In genomic region chr5:119285070-119285916, GRCh38 we compare ENCODE assay signal across 13 cellular contexts.
DNase-seq lines count a peak whose midpoint lies in the region; ATAC-seq and TF ChIP-seq lines count a peak whose summit lies in the region.
"Had no signal": no experiment of that assay in that cellular context is flagged by ENCODE, and none has a peak within 500 bp of the region (broad histone marks: within the 10 kb centered on the region; RNA-seq: fewer than 3 reads in every experiment).

No MANE protein-coding gene starts in this region.

- H3K9me3 ChIP-seq in heart right ventricle, result no peaks in the 10 kb centered on the region
- no peaks in the 10 kb centered on the region for H3K9me3 ChIP-seq in thymus (ENCODE audit: control insufficient read depth)
- H3K9me3 ChIP-seq: pancreas had no signal

- H3K9me3 Mint-ChIP-seq in activated naive CD4-positive, alpha-beta T cell treated with anti-CD3 and anti-CD28 coated beads for 36 hours, result no peaks in the 10 kb centered on the region
- H3K9me3 Mint-ChIP-seq in activated naive CD4-positive, alpha-beta T cell treated with anti-CD3 and anti-CD28 coated beads, Interleukin-2, amount 50 U/mL, for 72 hours, result peaks cover 0 to under 1% of the 10 kb centered on the region in 2 donors
- H3K9me3 Mint-ChIP-seq in T-helper 2 cell treated with Interferon-gamma antibody and Interleukin-4, amounts not matched to agents 5 μg/mL and 100 μg/mL, for 36 hours, result peaks cover under 1% of the 10 kb centered on the region

- 74 to 78% methylated on average over 5 of the region's 5 CpGs for WGBS in heart right ventricle, 2 donors
- 78% methylated on average over 5 of the region's 5 CpGs for WGBS in thymus

- H3K27ac ChIP-seq in heart right ventricle (peak overlapping the region in 1 of 10 donors; percentile 50), thymus (ENCODE audit: low read depth) (peak overlapping the region; percentile 94)
- H3K27ac ChIP-seq: foreskin keratinocyte, KMS-11, pancreas had no signal

- H3K27me3 ChIP-seq in heart right ventricle (no peaks in the 10 kb centered on the region), thymus (ENCODE audit: control insufficient read depth, insufficient read depth) (no peaks in the 10 kb centered on the region)
- H3K27me3 ChIP-seq: foreskin keratinocyte, pancreas had no signal

- no peak for DNase-seq in activated naive CD4-positive, alpha-beta T cell treated with anti-CD3 and anti-CD28 coated beads for 36 hours
- DNase-seq in activated naive CD4-positive, alpha-beta T cell treated with anti-CD3 and anti-CD28 coated beads, Interleukin-2, amount 50 U/mL, for 72 hours (ENCODE audit: low spot score in 2 of 2), result no peak
- no peak for DNase-seq in T-helper 2 cell treated with Interferon-gamma antibody and Interleukin-4, amounts not matched to agents 5 μg/mL and 100 μg/mL, for 36 hours (ENCODE audit: low spot score)
- DNase-seq in heart right ventricle (peak; percentile 16 to 18), cortex of kidney (lab: John Stamatoyannopoulos, UW) (no peak)
- DNase-seq: AML-193, foreskin keratinocyte, NCI-H2081, pancreas had no signal

- H3K36me3 Mint-ChIP-seq in activated naive CD4-positive, alpha-beta T cell treated with anti-CD3 and anti-CD28 coated beads for 36 hours (ENCODE audit: low read depth), result peaks cover 14% of the 10 kb centered on the region
- peaks cover 8 to 24% of the 10 kb centered on the region in 2 donors for H3K36me3 Mint-ChIP-seq in activated naive CD4-positive, alpha-beta T cell treated with anti-CD3 and anti-CD28 coated beads, Interleukin-2, amount 50 U/mL, for 72 hours
- H3K36me3 Mint-ChIP-seq in T-helper 2 cell treated with Interferon-gamma antibody and Interleukin-4, amounts not matched to agents 5 μg/mL and 100 μg/mL, for 36 hours (ENCODE audit: low read depth), result peaks cover 52% of the 10 kb centered on the region

- peaks cover 0 to 6% (median 0%) of the 10 kb centered on the region in 9 donors for H3K36me3 ChIP-seq in heart right ventricle
- peaks cover 5% of the 10 kb centered on the region for H3K36me3 ChIP-seq in thymus (ENCODE audit: control insufficient read depth, insufficient read depth)
- H3K36me3 ChIP-seq: pancreas had no signal

- H3K4me3 Mint-ChIP-seq in activated naive CD4-positive, alpha-beta T cell treated with anti-CD3 and anti-CD28 coated beads for 36 hours, result no peak overlapping the region
- peak overlapping the region; percentile 80 for H3K4me3 Mint-ChIP-seq in T-helper 2 cell treated with Interferon-gamma antibody and Interleukin-4, amounts not matched to agents 5 μg/mL and 100 μg/mL, for 36 hours

- intact Hi-C loops in activated naive CD4-positive, alpha-beta T cell treated with anti-CD3 and anti-CD28 coated beads for 36 hours (cut with micrococcal nuclease), result no loop called here
- intact Hi-C loops in heart right ventricle (cut with DNase I), result no loop called here

- no peak overlapping the region for H3K4me3 ChIP-seq in heart right ventricle
- H3K4me3 ChIP-seq in thymus (ENCODE audit: low read length), result no peak overlapping the region
- H3K4me3 ChIP-seq: pancreas had no signal

- H3K27ac Mint-ChIP-seq in activated naive CD4-positive, alpha-beta T cell treated with anti-CD3 and anti-CD28 coated beads for 36 hours, result peak overlapping the region; percentile 90
- peak overlapping the region in 1 of 2 donors; percentile 97 for H3K27ac Mint-ChIP-seq in activated naive CD4-positive, alpha-beta T cell treated with anti-CD3 and anti-CD28 coated beads, Interleukin-2, amount 50 U/mL, for 72 hours
- H3K27ac Mint-ChIP-seq in T-helper 2 cell treated with Interferon-gamma antibody and Interleukin-4, amounts not matched to agents 5 μg/mL and 100 μg/mL, for 36 hours, result peak overlapping the region; percentile 94

- H3K4me1 Mint-ChIP-seq in activated naive CD4-positive, alpha-beta T cell treated with anti-CD3 and anti-CD28 coated beads for 36 hours (ENCODE audit: low read depth), result peaks cover 99% of the 10 kb centered on the region
- H3K4me1 Mint-ChIP-seq in T-helper 2 cell treated with Interferon-gamma antibody and Interleukin-4, amounts not matched to agents 5 μg/mL and 100 μg/mL, for 36 hours (ENCODE audit: low read depth), result peaks cover 93% of the 10 kb centered on the region

- TF ChIP-seq CTCF in heart right ventricle (IDR thresholded peaks at IDR 0.05), result no peak

- H3K27me3 Mint-ChIP-seq in activated naive CD4-positive, alpha-beta T cell treated with anti-CD3 and anti-CD28 coated beads for 36 hours (ENCODE audit: low read depth), result no peaks in the 10 kb centered on the region
- H3K27me3 Mint-ChIP-seq in T-helper 2 cell treated with Interferon-gamma antibody and Interleukin-4, amounts not matched to agents 5 μg/mL and 100 μg/mL, for 36 hours (ENCODE audit: low read depth), result no peaks in the 10 kb centered on the region

- CTCF ChIA-PET in activated naive CD4-positive, alpha-beta T cell treated with anti-CD3 and anti-CD28 coated beads for 36 hours (lab: Charles Lee), result no interaction called here

- ATAC-seq in activated naive CD4-positive, alpha-beta T cell treated with anti-CD3 and anti-CD28 coated beads, Interleukin-2, amount 50 U/mL, for 72 hours, result no peak
- peak in 6 of 8 donors; percentile 39 to 77 (median 62) for ATAC-seq in heart right ventricle
- no peak for ATAC-seq in GM18517 (IDR thresholded peaks at IDR 0.05; ENCODE audit: unreplicated experiment)
- ATAC-seq in HG03571 (IDR thresholded peaks at IDR 0.05; ENCODE audit: unreplicated experiment), result no peak
- ATAC-seq: foreskin keratinocyte had no signal

- H3K4me1 ChIP-seq in heart right ventricle (peaks cover 3 to 94% (median 26%) of the 10 kb centered on the region in 9 donors), thymus (ENCODE audit: control insufficient read depth, insufficient read depth, low read length) (peaks cover 60% of the 10 kb centered on the region)

Comparison
In these comparisons a context has a peak if more than half of its experiments do, and no peak if none do; other contexts are left out.
1. DNase-seq: peak in heart right ventricle (2 of 2); none in activated naive CD4-positive, alpha-beta T cell treated with anti-CD3 and anti-CD28 coated beads for 36 hours (single experiment), activated naive CD4-positive, alpha-beta T cell treated with anti-CD3 and anti-CD28 coated beads, Interleukin-2, amount 50 U/mL, for 72 hours (0 of 2), T-helper 2 cell treated with Interferon-gamma antibody and Interleukin-4, amounts not matched to agents 5 μg/mL and 100 μg/mL, for 36 hours (single experiment) and cortex of kidney (single experiment).
2. ATAC-seq: peak in heart right ventricle (6 of 8); none in activated naive CD4-positive, alpha-beta T cell treated with anti-CD3 and anti-CD28 coated beads, Interleukin-2, amount 50 U/mL, for 72 hours (0 of 2), GM18517 (single experiment) and HG03571 (single experiment).